In the genomic region with DNA sequence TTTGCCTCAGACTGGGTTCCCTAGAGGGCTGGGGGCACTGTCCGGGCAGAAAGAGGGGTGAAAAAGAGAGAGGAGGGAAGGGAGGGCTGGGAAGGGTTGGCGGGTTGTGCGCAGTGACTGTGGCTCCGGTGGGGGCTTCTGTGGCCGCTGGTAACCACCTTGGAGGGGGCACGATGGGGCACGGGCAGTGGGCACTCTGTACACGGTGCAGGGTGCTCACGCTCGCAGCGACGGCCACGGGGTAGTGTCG, we compare ENCODE assay signal across 9 cellular contexts. TPM values are rescaled to one million over a fixed set of nuclear protein-coding genes. Genes with fewer than 3 reads are reported as not detected.
DNase-seq lines count a peak whose midpoint lies in the region; ATAC-seq and TF ChIP-seq lines count a peak whose summit lies in the region.
"Had no signal": no experiment of that assay in that cellular context is flagged by ENCODE, and none has a peak within 500 bp of the region (broad histone marks: within the 10 kb centered on the region; RNA-seq: fewer than 3 reads in every experiment).

No MANE protein-coding gene starts in this region.

- peaks cover 16% of the 10 kb centered on the region for H3K4me1 ChIP-seq in CD8-positive, alpha-beta T cell (ENCODE audit: insufficient read depth, low read length)
- H3K4me1 ChIP-seq in hepatocyte (ENCODE audit: insufficient read depth) (peaks cover 8% of the 10 kb centered on the region), psoas muscle (peaks cover 10% of the 10 kb centered on the region)

- peaks cover 29% of the 10 kb centered on the region for H3K79me2 ChIP-seq in hepatocyte

- H3K36me3 Mint-ChIP-seq in CD8-positive, alpha-beta T cell: no peaks in the 10 kb centered on the region
- H3K36me3 Mint-ChIP-seq in activated T-helper 1 cell treated with anti-CD3 and anti-CD28 coated beads, Interleukin-12 subunit alpha, Interleukin-12 subunit beta, Interleukin-2, Interleukin-4 antibody, amounts not matched to agents 30 ng/mL and 10 ng/mL and 1 ng/mL, durations not matched to agents 14 hours and 24 hours and 36 hours (ENCODE audit: low read depth): no peaks in the 10 kb centered on the region

- H3K4me2 ChIP-seq in hepatocyte: peak overlapping the region; percentile 97

- WGBS in hepatocyte (ENCODE audit: low lambda C conversion rate, missing lambda C conversion rate): 6% methylated on average over 9 of the region's 14 CpGs
- WGBS in psoas muscle, 3 donors: 6 to 14% (median 9%) methylated on average over 13 to 14 of the region's 14 CpGs

- TF ChIP-seq CTCF in CD8-positive, alpha-beta T cell (IDR thresholded peaks at IDR 0.05): no peak
- TF ChIP-seq CTCF in hepatocyte (IDR thresholded peaks at IDR 0.05; ENCODE audit: poor library complexity): no peak
- TF ChIP-seq CTCF in psoas muscle (IDR thresholded peaks at IDR 0.05): no peak

- intact Hi-C loops in CD8-positive, alpha-beta T cell (cut with DNase I, micrococcal nuclease): loop anchor here (2.0 to 5.0 kb wide), 4 partner anchors 17 to 39 kb away; a partner anchor contains a TSS
- intact Hi-C loops in activated T-helper 1 cell treated with anti-CD3 and anti-CD28 coated beads, Interleukin-12 subunit alpha, Interleukin-12 subunit beta, Interleukin-2, Interleukin-4 antibody, amounts not matched to agents 30 ng/mL and 10 ng/mL and 1 ng/mL, durations not matched to agents 14 hours and 24 hours and 36 hours (cut with micrococcal nuclease): loop anchor here (1.0 kb wide), 2 partner anchors 16 to 40 kb away; no protein-coding TSS in a partner anchor
- intact Hi-C loops in psoas muscle (cut with DNase I): no loop called here

- H3K9me3 ChIP-seq in CD8-positive, alpha-beta T cell (ENCODE audit: low read length): no peaks in the 10 kb centered on the region
- H3K9me3 ChIP-seq in hepatocyte (ENCODE audit: low read depth) (no peaks in the 10 kb centered on the region), psoas muscle (no peaks in the 10 kb centered on the region)

- no peaks in the 10 kb centered on the region for H3K27me3 ChIP-seq in CD8-positive, alpha-beta T cell (ENCODE audit: insufficient read depth, low read length)
- peaks cover 3% of the 10 kb centered on the region for H3K27me3 ChIP-seq in hepatocyte
- H3K27me3 ChIP-seq in psoas muscle (ENCODE audit: insufficient read depth in 3 of 3, low read length in 2 of 3): peaks cover 0 to 24% (median 8%) of the 10 kb centered on the region in 3 donors

- peak overlapping the region; percentile 89 for H2AFZ ChIP-seq in hepatocyte

- H3K27ac ChIP-seq in CD8-positive, alpha-beta T cell (ENCODE audit: low read depth, low read length): no peak overlapping the region
- H3K27ac ChIP-seq in hepatocyte: peak overlapping the region; percentile 82
- no peak overlapping the region for H3K27ac ChIP-seq in psoas muscle

- peak overlapping the region; percentile 77 for H3K4me3 Mint-ChIP-seq in CD8-positive, alpha-beta T cell
- peak overlapping the region; percentile 80 for H3K4me3 Mint-ChIP-seq in activated T-helper 1 cell treated with anti-CD3 and anti-CD28 coated beads, Interleukin-12 subunit alpha, Interleukin-12 subunit beta, Interleukin-2, Interleukin-4 antibody, amounts not matched to agents 30 ng/mL and 10 ng/mL and 1 ng/mL, durations not matched to agents 14 hours and 24 hours and 36 hours

- ATAC-seq in CD8-positive, alpha-beta T cell: no peak
- ATAC-seq in psoas muscle (peak in 2 of 4 donors; percentile 13 to 21), GM18870 (IDR thresholded peaks at IDR 0.05; ENCODE audit: unreplicated experiment) (no peak)

- no peaks in the 10 kb centered on the region for H3K9me3 Mint-ChIP-seq in CD8-positive, alpha-beta T cell
- H3K9me3 Mint-ChIP-seq in activated T-helper 1 cell treated with anti-CD3 and anti-CD28 coated beads, Interleukin-12 subunit alpha, Interleukin-12 subunit beta, Interleukin-2, Interleukin-4 antibody, amounts not matched to agents 30 ng/mL and 10 ng/mL and 1 ng/mL, durations not matched to agents 14 hours and 24 hours and 36 hours: no peaks in the 10 kb centered on the region

- H3K27me3 Mint-ChIP-seq in CD8-positive, alpha-beta T cell (ENCODE audit: low read depth): peaks cover 3% of the 10 kb centered on the region
- H3K27me3 Mint-ChIP-seq in activated T-helper 1 cell treated with anti-CD3 and anti-CD28 coated beads, Interleukin-12 subunit alpha, Interleukin-12 subunit beta, Interleukin-2, Interleukin-4 antibody, amounts not matched to agents 30 ng/mL and 10 ng/mL and 1 ng/mL, durations not matched to agents 14 hours and 24 hours and 36 hours (ENCODE audit: insufficient read depth): peaks cover 40% of the 10 kb centered on the region

- peaks cover 25% of the 10 kb centered on the region for H3K4me1 Mint-ChIP-seq in CD8-positive, alpha-beta T cell (ENCODE audit: low read depth)
- H3K4me1 Mint-ChIP-seq in activated T-helper 1 cell treated with anti-CD3 and anti-CD28 coated beads, Interleukin-12 subunit alpha, Interleukin-12 subunit beta, Interleukin-2, Interleukin-4 antibody, amounts not matched to agents 30 ng/mL and 10 ng/mL and 1 ng/mL, durations not matched to agents 14 hours and 24 hours and 36 hours (ENCODE audit: low read depth): peaks cover 5% of the 10 kb centered on the region

- POLR2A ChIA-PET in CD8-positive, alpha-beta T cell (lab: Charles Lee): no interaction called here

- CTCF ChIA-PET in CD8-positive, alpha-beta T cell (lab: Charles Lee): interaction anchor here (1.3 kb wide), 1 partner anchor 16 kb away, joined by 3 read pairs; no protein-coding TSS in a partner anchor

- no peaks in the 10 kb centered on the region for H3K36me3 ChIP-seq in CD8-positive, alpha-beta T cell (ENCODE audit: insufficient read depth, low read length)
- H3K36me3 ChIP-seq in hepatocyte (replicated peaks; ENCODE audit: insufficient read depth, low read depth) (no peaks in the 10 kb centered on the region), psoas muscle (ENCODE audit: insufficient read depth in 1 of 2, low read depth in 1 of 2) (no peaks in the 10 kb centered on the region)

- H4K20me1 ChIP-seq in hepatocyte (ENCODE audit: insufficient read depth, poor library complexity, severe bottlenecking): no peaks in the 10 kb centered on the region

- peak overlapping the region; percentile 50 for H3K4me3 ChIP-seq in CD8-positive, alpha-beta T cell (ENCODE audit: low read depth, low read length)
- H3K4me3 ChIP-seq in hepatocyte (peak overlapping the region; percentile 60), psoas muscle (peak overlapping the region; percentile 76)

- no peak for DNase-seq in CD8-positive, alpha-beta T cell
- no peak for DNase-seq in activated T-helper 1 cell treated with anti-CD3 and anti-CD28 coated beads, Interleukin-12 subunit alpha, Interleukin-12 subunit beta, Interleukin-2, Interleukin-4 antibody, amounts not matched to agents 30 ng/mL and 10 ng/mL and 1 ng/mL, durations not matched to agents 14 hours and 24 hours and 36 hours (ENCODE audit: low spot score)
- DNase-seq in hepatocyte (ENCODE audit: low spot score): no peak
- no peak for DNase-seq in psoas muscle
- no peak for DNase-seq in NCI-H226
- no peak for DNase-seq in UCSD-AML1 (lab: John Stamatoyannopoulos, UW; ENCODE audit: unreplicated experiment)
- DNase-seq in HUDEP-2 (lab: John Stamatoyannopoulos, UW; ENCODE audit: unreplicated experiment in 76 of 76): no peak
- DNase-seq: NCI-H1048 had no signal

- no peaks in the 10 kb centered on the region for H3K9me2 ChIP-seq in hepatocyte (replicated peaks; ENCODE audit: insufficient read depth)

- H3K27ac Mint-ChIP-seq in CD8-positive, alpha-beta T cell: no peak overlapping the region
- H3K27ac Mint-ChIP-seq in activated T-helper 1 cell treated with anti-CD3 and anti-CD28 coated beads, Interleukin-12 subunit alpha, Interleukin-12 subunit beta, Interleukin-2, Interleukin-4 antibody, amounts not matched to agents 30 ng/mL and 10 ng/mL and 1 ng/mL, durations not matched to agents 14 hours and 24 hours and 36 hours: peak overlapping the region; percentile 18

RNA-seq across cellular contexts. Expression of a gene that starts 0.6 kb away (rescaled TPM):
- total RNA-seq in CD8-positive, alpha-beta T cell: 1 to 10 TPM in 1 of 2 experiments, under 1 TPM in 1; 0.47 to 1.1 TPM
- total RNA-seq in activated T-helper 1 cell treated with anti-CD3 and anti-CD28 coated beads, Interleukin-12 subunit alpha, Interleukin-12 subunit beta, Interleukin-2, Interleukin-4 antibody, amounts not matched to agents 30 ng/mL and 10 ng/mL and 1 ng/mL, durations not matched to agents 14 hours and 24 hours and 36 hours: 0.26 TPM in 1 of 2 replicates, not detected in the other
- 42.3 and 49.5 TPM in 2 replicates for total RNA-seq in hepatocyte
- 31.0 and 38.7 TPM in 2 replicates for polyA plus RNA-seq in hepatocyte
- total RNA-seq in psoas muscle: 1 to 10 TPM in 3 of 4 donors, under 1 TPM in 1; 0.39 to 2.4 (median 1.4) TPM
- polyA plus RNA-seq in psoas muscle: 1 to 10 TPM; 2.0 to 3.1 (median 2.7) TPM

RNA-seq across cellular contexts. Expression of a gene that starts 38.8 kb away (rescaled TPM):
- 10 to 100 TPM; 32.8 to 35.2 TPM for total RNA-seq in CD8-positive, alpha-beta T cell
- 29.1 and 29.7 TPM in 2 replicates for total RNA-seq in activated T-helper 1 cell treated with anti-CD3 and anti-CD28 coated beads, Interleukin-12 subunit alpha, Interleukin-12 subunit beta, Interleukin-2, Interleukin-4 antibody, amounts not matched to agents 30 ng/mL and 10 ng/mL and 1 ng/mL, durations not matched to agents 14 hours and 24 hours and 36 hours
- total RNA-seq in hepatocyte: 92.6 and 105 TPM in 2 replicates
- 102 and 104 TPM in 2 replicates for polyA plus RNA-seq in hepatocyte
- total RNA-seq in psoas muscle: 10 to 100 TPM; 25.2 to 39.9 (median 29.2) TPM
- 10 to 100 TPM; 47.9 to 88.3 (median 53.3) TPM for polyA plus RNA-seq in psoas muscle

Comparison
In these comparisons a context has a peak if more than half of its experiments do, and no peak if none do; other contexts are left out.
1. RNA of a gene that starts 0.6 kb away (total RNA-seq): 42.3 to 49.5 TPM in hepatocyte; 0.39 to 2.4 TPM in psoas muscle, 0.47 to 1.1 TPM in CD8-positive, alpha-beta T cell and 0.26 TPM in activated T-helper 1 cell treated with anti-CD3 and anti-CD28 coated beads, Interleukin-12 subunit alpha, Interleukin-12 subunit beta, Interleukin-2, Interleukin-4 antibody, amounts not matched to agents 30 ng/mL and 10 ng/mL and 1 ng/mL, durations not matched to agents 14 hours and 24 hours and 36 hours; every median in the first group is over 10 times any median in the second.
2. intact Hi-C loops: an anchor here in CD8-positive, alpha-beta T cell (2.0 to 5.0 kb wide) and activated T-helper 1 cell treated with anti-CD3 and anti-CD28 coated beads, Interleukin-12 subunit alpha, Interleukin-12 subunit beta, Interleukin-2, Interleukin-4 antibody, amounts not matched to agents 30 ng/mL and 10 ng/mL and 1 ng/mL, durations not matched to agents 14 hours and 24 hours and 36 hours (1.0 kb wide); none called in psoas muscle.
3. Peak in every context shown above with its lines, with median percentiles within 50 percentile points of each other: H3K4me3 ChIP-seq.